Comparison of ENCODE assay signal across 27 cellular contexts in genomic region chr1:7327849-7328248, GRCh38.
"Had no signal": no experiment of that assay in that cellular context is flagged by ENCODE, and none has a peak within 500 bp of the region (broad histone marks: within the 10 kb centered on the region; RNA-seq: fewer than 3 reads in every experiment).

No MANE protein-coding gene starts in this region.

- H3K4me3 Mint-ChIP-seq: activated CD8-positive, alpha-beta T cell treated with anti-CD3 and anti-CD28 coated beads for 36 hours; activated naive CD4-positive, alpha-beta T cell treated with anti-CD3 and anti-CD28 coated beads, Interleukin-2, amount 10 ng/mL, durations not matched to agents 7 days and 5 days; activated naive CD8-positive, alpha-beta T cell treated with anti-CD3 and anti-CD28 coated beads, Interleukin-2, amount 10 ng/mL, durations not matched to agents 7 days and 5 days; activated T-cell treated with anti-CD3 and anti-CD28 coated beads, Interleukin-2, amount 50 U/mL, for 24 hours; activated T-cell treated with anti-CD3 and anti-CD28 coated beads, Interleukin-2, amount 50 U/mL, for 72 hours; brain; endodermal cell had no signal

- H3K4me1 Mint-ChIP-seq: activated naive CD4-positive, alpha-beta T cell treated with anti-CD3 and anti-CD28 coated beads, Interleukin-2, amount 10 ng/mL, durations not matched to agents 7 days and 5 days; activated naive CD8-positive, alpha-beta T cell treated with anti-CD3 and anti-CD28 coated beads, Interleukin-2, amount 10 ng/mL, durations not matched to agents 7 days and 5 days; endodermal cell had no signal

- FAIRE-seq: frontal cortex had no signal

- H3K27me3 ChIP-seq: ascending aorta, breast epithelium, cardiac muscle cell, colonic mucosa had no signal

- H3K4me1 ChIP-seq: ascending aorta, breast epithelium, colonic mucosa had no signal

- H3K4me3 ChIP-seq: ascending aorta, breast epithelium, cardiac muscle cell, colonic mucosa had no signal

- H3K9me3 Mint-ChIP-seq: activated naive CD4-positive, alpha-beta T cell treated with anti-CD3 and anti-CD28 coated beads, Interleukin-2, amount 10 ng/mL, durations not matched to agents 7 days and 5 days had no signal

- ATAC-seq: activated CD8-positive, alpha-beta T cell treated with anti-CD3 and anti-CD28 coated beads for 36 hours; activated naive CD4-positive, alpha-beta T cell treated with anti-CD3 and anti-CD28 coated beads, Interleukin-2, amount 50 U/mL, for 72 hours; activated T-cell treated with anti-CD3 and anti-CD28 coated beads, Interleukin-2, amount 50 U/mL, for 72 hours; esophagus mucosa had no signal

- H3K36me3 Mint-ChIP-seq: activated naive CD4-positive, alpha-beta T cell treated with anti-CD3 and anti-CD28 coated beads, Interleukin-2, amount 10 ng/mL, durations not matched to agents 7 days and 5 days; activated naive CD8-positive, alpha-beta T cell treated with anti-CD3 and anti-CD28 coated beads, Interleukin-2, amount 10 ng/mL, durations not matched to agents 7 days and 5 days had no signal

- H3K36me3 ChIP-seq: ascending aorta, breast epithelium, cardiac muscle cell, colonic mucosa had no signal

- H3K9me3 ChIP-seq: ascending aorta, colonic mucosa had no signal

- DNase-seq: activated CD4-positive, alpha-beta T cell treated with anti-CD3 and anti-CD28 coated beads for 48 hours; activated CD4-positive, alpha-beta T cell treated with anti-CD3 and anti-CD28 coated beads, Interleukin-2, amount 50 U/mL, for 1 hour; activated CD4-positive, alpha-beta T cell treated with anti-CD3 and anti-CD28 coated beads, Interleukin-2, amount 50 U/mL, for 48 hours; activated CD8-positive, alpha-beta memory T cell treated with anti-CD3 and anti-CD28 coated beads for 24 hours; activated CD8-positive, alpha-beta memory T cell treated with anti-CD3 and anti-CD28 coated beads, Interleukin-2, amount 50 U/mL, for 4 hours; activated CD8-positive, alpha-beta T cell treated with anti-CD3 and anti-CD28 coated beads for 36 hours; activated gamma-delta T cell; activated naive CD4-positive, alpha-beta T cell; activated naive CD4-positive, alpha-beta T cell treated with anti-CD3 and anti-CD28 coated beads, Interleukin-2, amount 10 ng/mL, durations not matched to agents 7 days and 5 days; activated naive CD8-positive, alpha-beta T cell treated with anti-CD3 and anti-CD28 coated beads, Interleukin-2, amount 10 ng/mL, durations not matched to agents 7 days and 5 days; activated T-cell treated with anti-CD3 and anti-CD28 coated beads for 4 hours; activated T-cell treated with anti-CD3 and anti-CD28 coated beads, Interleukin-2, amount 50 U/mL, for 24 hours; activated T-cell treated with anti-CD3 and anti-CD28 coated beads, Interleukin-2, amount 50 U/mL, for 72 hours; central memory CD4-positive, alpha-beta T cell; cerebellar nuclear complex; colonic mucosa; effector CD8-positive, alpha-beta T cell; endodermal cell; foreskin fibroblast; T-helper 2 cell had no signal

- H3K27ac ChIP-seq: ascending aorta, breast epithelium, cardiac muscle cell, colonic mucosa had no signal

- H3K27ac Mint-ChIP-seq: activated CD8-positive, alpha-beta T cell treated with anti-CD3 and anti-CD28 coated beads for 36 hours; activated naive CD4-positive, alpha-beta T cell treated with anti-CD3 and anti-CD28 coated beads, Interleukin-2, amount 10 ng/mL, durations not matched to agents 7 days and 5 days; activated naive CD4-positive, alpha-beta T cell treated with anti-CD3 and anti-CD28 coated beads, Interleukin-2, amount 50 U/mL, for 72 hours; activated naive CD8-positive, alpha-beta T cell treated with anti-CD3 and anti-CD28 coated beads, Interleukin-2, amount 10 ng/mL, durations not matched to agents 7 days and 5 days; activated T-cell treated with anti-CD3 and anti-CD28 coated beads, Interleukin-2, amount 50 U/mL, for 24 hours; activated T-cell treated with anti-CD3 and anti-CD28 coated beads, Interleukin-2, amount 50 U/mL, for 72 hours; brain; endodermal cell had no signal
